11 cellular contexts compared by ENCODE assay signal in the genomic region with DNA sequence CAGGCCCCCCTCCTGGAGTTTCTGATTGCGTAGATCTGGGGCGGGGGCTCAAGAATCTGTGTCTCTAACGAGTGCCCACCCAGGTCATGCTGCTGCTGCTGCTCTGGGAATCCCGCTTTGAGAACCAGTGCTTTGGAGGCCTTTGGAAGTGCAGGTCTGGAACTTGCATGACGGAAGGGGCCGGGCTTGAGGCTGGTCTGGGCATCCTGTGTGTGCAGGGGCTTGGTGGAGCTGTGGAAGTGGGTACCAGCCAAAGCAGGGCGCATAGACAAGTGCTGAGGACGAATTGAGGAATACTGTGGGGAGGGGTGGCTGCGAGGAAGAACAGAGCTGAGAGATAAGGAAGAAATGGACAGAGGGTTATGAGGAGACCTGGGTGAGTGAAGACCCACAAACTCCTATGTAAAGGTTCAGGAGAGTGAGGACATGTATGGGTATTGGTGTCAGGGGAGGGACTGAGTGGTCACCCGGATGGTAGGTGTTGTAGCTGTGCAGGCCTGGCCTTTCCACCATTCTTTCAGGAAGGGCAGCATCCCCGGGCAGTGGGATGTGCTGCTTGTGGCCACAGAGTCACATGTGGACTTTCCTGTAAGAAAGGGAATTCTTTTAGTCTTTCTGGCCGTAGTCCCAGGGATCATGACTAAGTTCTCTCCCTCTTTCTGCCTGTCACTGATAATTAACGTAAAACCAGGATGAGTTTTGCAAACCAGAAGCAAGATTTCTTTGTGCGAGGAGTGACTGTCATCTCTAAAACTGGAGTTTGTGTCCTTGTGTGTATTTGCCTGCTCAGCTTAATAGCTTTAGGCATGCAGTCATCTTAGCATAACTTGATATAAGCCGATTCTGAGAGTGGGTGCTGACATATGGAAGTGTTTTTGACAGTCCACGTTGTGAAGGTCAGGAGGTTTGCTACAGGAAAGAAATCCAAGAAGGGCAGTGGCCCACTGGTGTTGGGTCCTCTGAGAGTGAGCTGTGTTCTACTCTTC. TPM values are rescaled to one million over a fixed set of nuclear protein-coding genes. Genes with fewer than 3 reads are reported as not detected.
DNase-seq lines count a peak whose midpoint lies in the region; ATAC-seq and TF ChIP-seq lines count a peak whose summit lies in the region.
"Had no signal": no experiment of that assay in that cellular context is flagged by ENCODE, and none has a peak within 500 bp of the region (broad histone marks: within the 10 kb centered on the region; RNA-seq: fewer than 3 reads in every experiment).

No MANE protein-coding gene starts in this region.

- H3K27ac ChIP-seq in endodermal cell (ENCODE audit: low read depth, low read length), result no peak overlapping the region
- H3K27ac ChIP-seq: 22Rv1 had no signal

- no peak for ATAC-seq in activated CD8-positive, alpha-beta memory T cell treated with anti-CD3 and anti-CD28 coated beads, Interleukin-2, amount 10 ng/mL, durations not matched to agents 7 days and 5 days
- ATAC-seq in HG03460 (IDR thresholded peaks at IDR 0.05; ENCODE audit: unreplicated experiment), result no peak

- H3K9me3 ChIP-seq in endodermal cell (ENCODE audit: control insufficient read depth, low read length), result no peaks in the 10 kb centered on the region

- H3K4me1 ChIP-seq in endodermal cell (ENCODE audit: control insufficient read depth, insufficient read depth, low read length), result peaks cover 3% of the 10 kb centered on the region

- H3K4me3 Mint-ChIP-seq in activated CD8-positive, alpha-beta memory T cell treated with anti-CD3 and anti-CD28 coated beads, Interleukin-2, amount 10 ng/mL, durations not matched to agents 7 days and 5 days, result no peak overlapping the region
- no peak overlapping the region for H3K4me3 Mint-ChIP-seq in endodermal cell
- H3K4me3 Mint-ChIP-seq: activated naive CD4-positive, alpha-beta T cell treated with anti-CD3 and anti-CD28 coated beads, Interleukin-2, amount 50 U/mL, for 24 hours had no signal

- no peaks in the 10 kb centered on the region for H3K9me3 Mint-ChIP-seq in activated CD8-positive, alpha-beta memory T cell treated with anti-CD3 and anti-CD28 coated beads, Interleukin-2, amount 10 ng/mL, durations not matched to agents 7 days and 5 days (ENCODE audit: low read depth)
- H3K9me3 Mint-ChIP-seq in endodermal cell, result no peaks in the 10 kb centered on the region
- H3K9me3 Mint-ChIP-seq: activated naive CD4-positive, alpha-beta T cell treated with anti-CD3 and anti-CD28 coated beads, Interleukin-2, amount 50 U/mL, for 24 hours had no signal

- no peak overlapping the region for H3K27ac Mint-ChIP-seq in activated CD8-positive, alpha-beta memory T cell treated with anti-CD3 and anti-CD28 coated beads, Interleukin-2, amount 10 ng/mL, durations not matched to agents 7 days and 5 days
- no peak overlapping the region for H3K27ac Mint-ChIP-seq in endodermal cell
- H3K27ac Mint-ChIP-seq: activated naive CD4-positive, alpha-beta T cell treated with anti-CD3 and anti-CD28 coated beads, Interleukin-2, amount 50 U/mL, for 24 hours had no signal

- no peak overlapping the region for H3K9ac ChIP-seq in endodermal cell (ENCODE audit: extremely low read depth, low read length, poor library complexity, severe bottlenecking)

- peaks cover 2% of the 10 kb centered on the region for H3K27me3 Mint-ChIP-seq in activated CD8-positive, alpha-beta memory T cell treated with anti-CD3 and anti-CD28 coated beads, Interleukin-2, amount 10 ng/mL, durations not matched to agents 7 days and 5 days
- no peaks in the 10 kb centered on the region for H3K27me3 Mint-ChIP-seq in endodermal cell (ENCODE audit: insufficient read depth)
- H3K27me3 Mint-ChIP-seq: activated naive CD4-positive, alpha-beta T cell treated with anti-CD3 and anti-CD28 coated beads, Interleukin-2, amount 50 U/mL, for 24 hours had no signal

- no peaks in the 10 kb centered on the region for H3K4me1 Mint-ChIP-seq in activated CD8-positive, alpha-beta memory T cell treated with anti-CD3 and anti-CD28 coated beads, Interleukin-2, amount 10 ng/mL, durations not matched to agents 7 days and 5 days
- peaks cover 11% of the 10 kb centered on the region for H3K4me1 Mint-ChIP-seq in endodermal cell
- H3K4me1 Mint-ChIP-seq: activated naive CD4-positive, alpha-beta T cell treated with anti-CD3 and anti-CD28 coated beads, Interleukin-2, amount 50 U/mL, for 24 hours had no signal

- no peak for TF ChIP-seq CTCF in endodermal cell (conservative IDR thresholded peaks at IDR 0.05)

- H3K36me3 Mint-ChIP-seq in activated CD8-positive, alpha-beta memory T cell treated with anti-CD3 and anti-CD28 coated beads, Interleukin-2, amount 10 ng/mL, durations not matched to agents 7 days and 5 days, result no peaks in the 10 kb centered on the region
- no peaks in the 10 kb centered on the region for H3K36me3 Mint-ChIP-seq in endodermal cell (ENCODE audit: low read depth)
- H3K36me3 Mint-ChIP-seq: activated naive CD4-positive, alpha-beta T cell treated with anti-CD3 and anti-CD28 coated beads, Interleukin-2, amount 50 U/mL, for 24 hours had no signal

- DNase-seq in activated CD8-positive, alpha-beta memory T cell treated with anti-CD3 and anti-CD28 coated beads, Interleukin-2, amount 10 ng/mL, durations not matched to agents 7 days and 5 days, result peak; percentile 21
- no peak for DNase-seq in activated CD8-positive, alpha-beta memory T cell treated with anti-CD3 and anti-CD28 coated beads, Interleukin-2, amount 50 U/mL, for 4 hours
- peak; percentile 49 for DNase-seq in endodermal cell
- DNase-seq in medulla oblongata (ENCODE audit: extremely low spot score), result peak; percentile 48
- DNase-seq in activated CD4-positive, alpha-beta T cell treated with anti-CD3 and anti-CD28 coated beads, Interleukin-2, amount 50 U/mL, for 48 hours, result no peak
- DNase-seq in activated CD4-positive, alpha-beta T cell treated with anti-CD3 and anti-CD28 coated beads for 4 hours, result no peak
- no peak for DNase-seq in stimulated activated CD8-positive, alpha-beta memory T cell treated with anti-CD3 and anti-CD28 coated beads, Interleukin-4, amount 100 ng/mL, for 48 hours
- DNase-seq: stimulated activated CD4-positive, alpha-beta T cell treated with anti-CD3 and anti-CD28 coated beads, Interleukin-2, amount 100 ng/mL, for 24 hours had no signal

- 78 to 92% methylated on average over 10 to 16 of the region's 16 CpGs for WGBS in endodermal cell (ENCODE audit: insufficient coverage in 1 of 2, insufficient read length in 1 of 2), 2 experiments

- no peaks in the 10 kb centered on the region for H3K36me3 ChIP-seq in endodermal cell (ENCODE audit: control insufficient read depth, insufficient read depth, low read length)

- no peak overlapping the region for H3K4me3 ChIP-seq in endodermal cell (ENCODE audit: low read length)

- H3K27me3 ChIP-seq in endodermal cell (ENCODE audit: control insufficient read depth, insufficient read depth, low read length, poor library complexity, severe bottlenecking), result no peaks in the 10 kb centered on the region

- CTCF ChIA-PET in activated CD8-positive, alpha-beta memory T cell treated with anti-CD3 and anti-CD28 coated beads, Interleukin-2, amount 10 ng/mL, durations not matched to agents 7 days and 5 days (lab: Charles Lee), result no interaction called here

RNA-seq across cellular contexts. Expression of a gene that starts 43.3 kb away (rescaled TPM):
- 10 to 100 TPM; 16.9 to 17.6 TPM for total RNA-seq in activated CD8-positive, alpha-beta memory T cell treated with anti-CD3 and anti-CD28 coated beads, Interleukin-2, amount 10 ng/mL, durations not matched to agents 7 days and 5 days
- 10 to 100 TPM; 45.1 to 53.0 TPM for total RNA-seq in endodermal cell
- 25.6 TPM for polyA plus RNA-seq in endodermal cell (2013, experiment 1 of 2)
- polyA plus RNA-seq in endodermal cell (2013, experiment 2 of 2), result 21.9 TPM

Comparison
In these comparisons a context has a peak if more than half of its experiments do, and no peak if none do; other contexts are left out.
1. DNase-seq: peak in activated CD8-positive, alpha-beta memory T cell treated with anti-CD3 and anti-CD28 coated beads, Interleukin-2, amount 10 ng/mL, durations not matched to agents 7 days and 5 days (single experiment), endodermal cell (single experiment) and medulla oblongata (single experiment); none in activated CD8-positive, alpha-beta memory T cell treated with anti-CD3 and anti-CD28 coated beads, Interleukin-2, amount 50 U/mL, for 4 hours (single experiment), activated CD4-positive, alpha-beta T cell treated with anti-CD3 and anti-CD28 coated beads, Interleukin-2, amount 50 U/mL, for 48 hours (0 of 2), activated CD4-positive, alpha-beta T cell treated with anti-CD3 and anti-CD28 coated beads for 4 hours (0 of 2) and stimulated activated CD8-positive, alpha-beta memory T cell treated with anti-CD3 and anti-CD28 coated beads, Interleukin-4, amount 100 ng/mL, for 48 hours (single experiment).